ENCODE assay signal across 17 cellular contexts in the genomic region with DNA sequence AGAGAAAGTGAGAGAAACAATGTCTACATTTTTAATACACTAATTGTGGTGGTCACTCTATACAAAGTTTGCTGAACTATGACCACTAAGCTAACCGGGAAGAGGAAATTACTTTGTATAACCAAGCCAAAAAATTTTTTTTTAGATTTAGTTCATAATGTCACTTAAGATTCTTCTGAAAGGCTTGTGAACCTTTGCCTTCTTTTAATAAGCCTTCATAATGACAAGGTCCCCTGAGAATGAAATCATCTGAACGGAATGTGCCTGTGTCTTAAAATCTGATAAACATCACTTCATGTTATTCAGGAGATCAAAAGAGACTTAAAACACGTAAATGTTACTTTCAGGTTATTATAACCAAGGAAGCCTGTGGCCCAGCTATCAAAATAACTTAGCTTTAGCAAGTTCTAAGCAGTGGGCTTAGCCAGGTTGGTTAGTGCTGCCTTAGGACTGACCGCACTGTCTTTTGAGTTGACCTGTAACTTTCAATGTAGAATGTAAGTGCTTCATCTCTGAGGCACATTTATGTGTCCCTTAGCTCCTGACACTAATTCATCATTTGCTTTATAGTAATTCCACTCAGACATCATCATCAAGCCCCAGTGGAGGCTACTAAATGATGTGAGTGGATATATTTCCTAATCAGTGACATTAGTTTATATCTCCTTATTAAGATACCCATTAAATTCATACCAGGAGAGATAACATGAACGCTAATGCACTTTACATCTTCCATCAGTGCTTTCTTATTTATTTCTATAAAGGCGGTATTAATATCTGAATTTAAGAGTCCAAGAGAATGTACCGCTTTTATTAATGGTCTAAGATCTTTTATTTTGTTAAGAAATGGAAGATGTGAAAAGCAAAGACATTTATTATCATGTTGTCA.
DNase-seq lines count a peak whose midpoint lies in the region; ATAC-seq, FAIRE-seq and TF ChIP-seq lines count a peak whose summit lies in the region.
"Had no signal": no experiment of that assay in that cellular context is flagged by ENCODE, and none has a peak within 500 bp of the region (broad histone marks: within the 10 kb centered on the region; RNA-seq: fewer than 3 reads in every experiment).

No MANE protein-coding gene starts in this region.

- in situ Hi-C loops in gastrocnemius medialis (cut with MboI; ENCODE audit: low sequenced_read_pairs in 4 of 4), result no loop called here

- no peak overlapping the region for H3K4me3 ChIP-seq in astrocyte (ENCODE audit: insufficient read depth, low read depth, low read length)
- H3K4me3 ChIP-seq in left ventricle myocardium inferior, result no peak overlapping the region
- H3K4me3 ChIP-seq in gastrocnemius medialis, result no peak overlapping the region
- H3K4me3 ChIP-seq in ovary, result no peak overlapping the region
- H3K4me3 ChIP-seq: left lung had no signal

- no peak overlapping the region for H2AFZ ChIP-seq in astrocyte (ENCODE audit: low read depth, low read length)

- H3K27ac Mint-ChIP-seq in astrocyte (ENCODE audit: unreplicated experiment), result no peak overlapping the region
- H3K27ac Mint-ChIP-seq in immature natural killer cell, result no peak overlapping the region
- H3K27ac Mint-ChIP-seq: activated CD8-positive, alpha-beta T cell treated with anti-CD3 and anti-CD28 coated beads, Interleukin-2, amount 10 ng/mL, durations not matched to agents 7 days and 5 days; activated naive CD4-positive, alpha-beta T cell treated with anti-CD3 and anti-CD28 coated beads for 36 hours; stimulated activated memory B cell treated with anti-CD40 and anti-IgM and Interleukin-4, amounts not matched to agents 10 μg/mL and 1 μg/mL and 100 μg/mL, for 72 hours had no signal

- TF ChIP-seq CTCF in astrocyte (IDR thresholded peaks at IDR 0.05; ENCODE audit: insufficient read depth, low read depth, low read length) (no peak), left ventricle myocardium inferior (IDR thresholded peaks at IDR 0.05; ENCODE audit: borderline replicate concordance) (no peak), gastrocnemius medialis (IDR thresholded peaks at IDR 0.05 in 4 of 5, conservative IDR thresholded peaks at IDR 0.05 in 1 of 5) (no peak), ovary (IDR thresholded peaks at IDR 0.05) (no peak)

- H3K36me3 ChIP-seq in astrocyte (ENCODE audit: insufficient read depth, low read length) (no peaks in the 10 kb centered on the region), left ventricle myocardium inferior (no peaks in the 10 kb centered on the region), gastrocnemius medialis (no peaks in the 10 kb centered on the region), ovary (no peaks in the 10 kb centered on the region)
- H3K36me3 ChIP-seq: left lung, neutrophil had no signal

- H3K9ac ChIP-seq in astrocyte (ENCODE audit: low read length), result no peak overlapping the region

- H3K27me3 Mint-ChIP-seq in astrocyte (ENCODE audit: low read depth, unreplicated experiment), result no peaks in the 10 kb centered on the region
- H3K27me3 Mint-ChIP-seq in immature natural killer cell (ENCODE audit: low read depth in 3 of 3), result peaks cover 0 to 2% (median 0%) of the 10 kb centered on the region in 3 donors
- H3K27me3 Mint-ChIP-seq: stimulated activated memory B cell treated with anti-CD40 and anti-IgM and Interleukin-4, amounts not matched to agents 10 μg/mL and 1 μg/mL and 100 μg/mL, for 72 hours had no signal

- peak overlapping the region; percentile 32 for H3K4me2 ChIP-seq in astrocyte (ENCODE audit: low read length)

- H3K4me1 Mint-ChIP-seq in astrocyte (ENCODE audit: low read depth, unreplicated experiment), result peaks cover 18% of the 10 kb centered on the region
- H3K4me1 Mint-ChIP-seq in immature natural killer cell, result no peaks in the 10 kb centered on the region
- H3K4me1 Mint-ChIP-seq: stimulated activated memory B cell treated with anti-CD40 and anti-IgM and Interleukin-4, amounts not matched to agents 10 μg/mL and 1 μg/mL and 100 μg/mL, for 72 hours had no signal

- no peaks in the 10 kb centered on the region for H3K9me3 ChIP-seq in astrocyte (ENCODE audit: insufficient read depth, low read depth, low read length)
- H3K9me3 ChIP-seq in left ventricle myocardium inferior (replicated peaks), result no peaks in the 10 kb centered on the region
- no peaks in the 10 kb centered on the region for H3K9me3 ChIP-seq in gastrocnemius medialis
- H3K9me3 ChIP-seq in ovary, result no peaks in the 10 kb centered on the region
- H3K9me3 ChIP-seq: left lung, neutrophil had no signal

- no peaks in the 10 kb centered on the region for H4K20me1 ChIP-seq in astrocyte (ENCODE audit: insufficient read depth, low read length)

- H3K9me3 Mint-ChIP-seq in astrocyte (ENCODE audit: unreplicated experiment) (no peaks in the 10 kb centered on the region), immature natural killer cell (no peaks in the 10 kb centered on the region)
- H3K9me3 Mint-ChIP-seq: activated naive CD4-positive, alpha-beta T cell treated with anti-CD3 and anti-CD28 coated beads for 36 hours had no signal

- H3K27ac ChIP-seq in astrocyte (ENCODE audit: low read depth, low read length), result no peak overlapping the region
- H3K27ac ChIP-seq in left ventricle myocardium inferior (replicated peaks), result peak overlapping the region; percentile 84
- peak overlapping the region; percentile 58 to 73 (median 68) for H3K27ac ChIP-seq in gastrocnemius medialis
- no peak overlapping the region for H3K27ac ChIP-seq in ovary
- H3K27ac ChIP-seq: left lung, neutrophil had no signal

- H3K4me3 Mint-ChIP-seq in astrocyte (ENCODE audit: unreplicated experiment) (no peak overlapping the region), immature natural killer cell (no peak overlapping the region)
- H3K4me3 Mint-ChIP-seq: activated CD8-positive, alpha-beta T cell treated with anti-CD3 and anti-CD28 coated beads, Interleukin-2, amount 10 ng/mL, durations not matched to agents 7 days and 5 days; activated naive CD4-positive, alpha-beta T cell treated with anti-CD3 and anti-CD28 coated beads for 36 hours; stimulated activated memory B cell treated with anti-CD40 and anti-IgM and Interleukin-4, amounts not matched to agents 10 μg/mL and 1 μg/mL and 100 μg/mL, for 72 hours had no signal

- FAIRE-seq in H54 (lab: Jason Lieb, UNC) (peak; percentile 30), astrocyte (lab: Jason Lieb, UNC) (no peak)

- peaks cover 3% of the 10 kb centered on the region for H3K36me3 Mint-ChIP-seq in astrocyte (ENCODE audit: low read depth, unreplicated experiment)
- H3K36me3 Mint-ChIP-seq in immature natural killer cell, result peaks cover 0 to 6% (median 2%) of the 10 kb centered on the region in 3 donors

- TF ChIP-seq POLR2A in H54 (IDR thresholded peaks at IDR 0.05; ENCODE audit: low read depth, low read length), result no peak
- no peak for TF ChIP-seq POLR2A in gastrocnemius medialis (IDR thresholded peaks at IDR 0.05)
- no peak for TF ChIP-seq POLR2A in ovary (IDR thresholded peaks at IDR 0.05)

- H3K27me3 ChIP-seq in astrocyte (ENCODE audit: insufficient read depth, low read length) (no peaks in the 10 kb centered on the region), left ventricle myocardium inferior (ENCODE audit: low read depth) (no peaks in the 10 kb centered on the region), gastrocnemius medialis (no peaks in the 10 kb centered on the region), ovary (no peaks in the 10 kb centered on the region)
- H3K27me3 ChIP-seq: left lung, neutrophil had no signal

- no peak for DNase-seq in H54 (ENCODE audit: insufficient read length, low spot score)
- peak; percentile 37 for DNase-seq in astrocyte (ENCODE audit: low read depth)
- no peak for DNase-seq in left ventricle myocardium inferior
- no peak for DNase-seq in gastrocnemius medialis
- no peak for DNase-seq in DMS153 treated with DMSO at 0.1 percent for 48 hours (lab: John Stamatoyannopoulos, UW; ENCODE audit: unreplicated experiment)
- DNase-seq in cerebellar cortex (ENCODE audit: low spot score), result no peak
- DNase-seq in immature natural killer cell, result no peak
- DNase-seq in ovary, result no peak
- DNase-seq: activated CD8-positive, alpha-beta T cell treated with anti-CD3 and anti-CD28 coated beads, Interleukin-2, amount 10 ng/mL, durations not matched to agents 7 days and 5 days; activated naive CD4-positive, alpha-beta T cell treated with anti-CD3 and anti-CD28 coated beads for 36 hours; HCEC 1CT; left lung; NCI-H1417 treated with DMSO at 0.1 percent for 48 hours; NCI-H526; RPMI8226 had no signal

- intact Hi-C loops in left ventricle myocardium inferior (cut with micrococcal nuclease) (no loop called here), gastrocnemius medialis (cut with DNase I; ENCODE audit: low total_unique reads) (no loop called here), ovary (cut with DNase I) (no loop called here)

- TF ChIP-seq EP300 in ovary (IDR thresholded peaks at IDR 0.05), result no peak

- H3K4me1 ChIP-seq in astrocyte (ENCODE audit: insufficient read depth, low read length), result peaks cover 13% of the 10 kb centered on the region
- H3K4me1 ChIP-seq in left ventricle myocardium inferior, result peaks cover 56% of the 10 kb centered on the region
- H3K4me1 ChIP-seq in gastrocnemius medialis, result peaks cover 14 to 21% of the 10 kb centered on the region in 2 donors
- H3K4me1 ChIP-seq in ovary (ENCODE audit: insufficient read depth), result peaks cover 3% of the 10 kb centered on the region

- 80 to 84% (median 82%) methylated on average over 7 of the region's 7 CpGs for WGBS in ovary, 3 donors

- peak; percentile 74 to 78 for ATAC-seq in gastrocnemius medialis
- ATAC-seq: activated CD8-positive, alpha-beta T cell treated with anti-CD3 and anti-CD28 coated beads, Interleukin-2, amount 10 ng/mL, durations not matched to agents 7 days and 5 days; left lung; stimulated activated memory B cell treated with anti-CD40 and anti-IgM and Interleukin-4, amounts not matched to agents 10 μg/mL and 1 μg/mL and 100 μg/mL, for 72 hours had no signal

- no peaks in the 10 kb centered on the region for H3K79me2 ChIP-seq in astrocyte (ENCODE audit: insufficient read depth, low read length)

Comparison
In these comparisons a context has a peak if more than half of its experiments do, and no peak if none do; other contexts are left out.
1. H3K27ac ChIP-seq: peak in left ventricle myocardium inferior (single experiment) and gastrocnemius medialis (4 of 4); none in astrocyte (single experiment) and ovary (0 of 2).